ENCODE assay signal across 8 cellular contexts in the genomic region with DNA sequence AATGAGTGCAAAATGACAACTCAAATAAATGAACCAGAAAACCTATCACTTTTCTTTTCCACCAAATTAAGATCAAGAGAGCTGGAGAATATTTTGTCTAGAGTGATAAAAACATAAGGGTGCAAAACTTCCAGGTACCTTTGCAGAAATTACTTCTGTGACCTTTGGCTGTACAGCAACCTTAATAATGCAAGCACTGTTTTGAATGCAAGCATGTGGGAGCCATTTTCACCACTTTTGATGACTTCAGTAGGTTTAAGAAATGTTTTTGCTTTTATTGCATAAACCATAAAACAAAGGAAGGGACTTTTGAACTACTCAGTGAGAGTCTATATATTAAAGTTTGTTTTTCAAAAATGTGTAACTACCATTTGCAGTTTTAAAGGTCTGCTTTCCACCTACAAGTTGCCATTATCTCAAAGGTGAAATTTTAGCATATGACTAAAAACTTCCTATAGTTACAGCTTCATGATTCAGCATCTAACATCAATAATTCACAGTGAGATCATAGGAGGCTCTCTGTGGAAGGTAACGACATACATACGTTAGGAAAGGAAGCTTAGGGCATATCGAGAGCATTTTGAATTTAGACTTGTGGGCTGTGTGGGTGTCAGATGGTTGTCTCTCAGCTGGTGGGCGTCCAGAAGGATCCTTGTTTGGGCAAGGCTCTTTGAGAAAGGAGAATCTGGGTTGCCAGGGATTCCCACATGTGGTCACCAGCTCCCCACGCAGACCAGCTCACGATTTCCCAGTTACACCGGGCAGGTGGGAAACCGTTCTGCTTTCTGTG. TPM values are rescaled to one million over a fixed set of nuclear protein-coding genes. Genes with fewer than 3 reads are reported as not detected.
DNase-seq lines count a peak whose midpoint lies in the region; ATAC-seq and TF ChIP-seq lines count a peak whose summit lies in the region.

No MANE protein-coding gene starts in this region.

- no peak for DNase-seq in left ventricle myocardium inferior
- no peak for DNase-seq in Right ventricle myocardium inferior (ENCODE audit: missing footprints)
- DNase-seq in activated CD8-positive, alpha-beta memory T cell treated with anti-CD3 and anti-CD28 coated beads for 48 hours (ENCODE audit: low read depth in 2 of 3, low spot score in 2 of 3) = peak in 2 of 3 experiments; percentile 9 to 24
- DNase-seq in fibroblast of peridontal ligament (ENCODE audit: extremely low read depth) = peak; percentile 49
- no peak for DNase-seq in SHP77 (lab: John Stamatoyannopoulos, UW)
- DNase-seq in midbrain (lab: John Stamatoyannopoulos, UW) = no peak
- no peak for DNase-seq in cerebellar nuclear complex (lab: John Stamatoyannopoulos, UW)

- H3K9me3 ChIP-seq in left ventricle myocardium inferior (replicated peaks) = no peaks in the 10 kb centered on the region

- TF ChIP-seq CTCF in left ventricle myocardium inferior (IDR thresholded peaks at IDR 0.05; ENCODE audit: borderline replicate concordance) = no peak

- H3K27me3 ChIP-seq in left ventricle myocardium inferior (ENCODE audit: low read depth) = no peaks in the 10 kb centered on the region

- H3K4me3 ChIP-seq in left ventricle myocardium inferior (peak overlapping the region; percentile 97), skin epidermis (peak overlapping the region in 5 of 7 experiments; percentile 73 to 97 (median 81))

- H3K4me1 ChIP-seq in left ventricle myocardium inferior = peaks cover 56% of the 10 kb centered on the region

- peaks cover 17% of the 10 kb centered on the region for H3K36me3 ChIP-seq in left ventricle myocardium inferior

- intact Hi-C loops in left ventricle myocardium inferior (cut with micrococcal nuclease) (loop anchor here (10.0 kb wide), 1 partner anchor 119 kb away; no protein-coding TSS in a partner anchor), Right ventricle myocardium inferior (cut with DNase I) (loop anchor here (10.0 kb wide), 1 partner anchor 151 kb away; the partner anchor contains the start of gene GNG12)

- H3K27ac ChIP-seq in left ventricle myocardium inferior (replicated peaks) (peak overlapping the region; percentile 99), skin epidermis (peak overlapping the region in 17 of 21 experiments; percentile 0 to 98 (median 46))

- ATAC-seq in Right ventricle myocardium inferior = no peak

RNA-seq across cellular contexts. Expression of gene GADD45A, which starts 1.1 kb away (rescaled TPM):
- total RNA-seq in left ventricle myocardium inferior (65.0 TPM), Right ventricle myocardium inferior (53.8 TPM)

Comparison
In these comparisons a context has a peak if more than half of its experiments do, and no peak if none do; other contexts are left out.
1. DNase-seq: peak in activated CD8-positive, alpha-beta memory T cell treated with anti-CD3 and anti-CD28 coated beads for 48 hours (2 of 3) and fibroblast of peridontal ligament (single experiment); none in left ventricle myocardium inferior (single experiment), Right ventricle myocardium inferior (single experiment), SHP77 (0 of 2), midbrain (single experiment) and cerebellar nuclear complex (0 of 2).